ENCODE assay signal across 22 cellular contexts in the genomic region with DNA sequence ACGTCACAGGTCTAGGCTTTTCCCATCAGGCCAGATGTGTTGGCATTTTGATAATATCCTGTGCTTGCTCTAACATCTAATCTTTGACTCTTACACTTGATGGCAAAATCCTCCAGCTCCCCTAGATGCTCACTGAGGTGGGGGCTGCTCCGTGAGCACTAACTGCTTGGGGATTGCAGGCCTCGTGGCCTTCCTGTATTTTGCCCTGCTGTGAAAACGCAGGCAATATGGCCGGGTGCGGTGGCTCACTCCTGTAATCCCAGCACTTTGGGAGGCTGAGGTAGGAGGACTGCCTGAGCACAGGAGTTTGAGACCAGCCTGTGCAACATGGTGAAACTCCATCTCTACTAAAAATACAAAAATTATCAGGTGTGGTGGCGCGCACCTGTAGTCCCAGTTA. TPM values are rescaled to one million over a fixed set of nuclear protein-coding genes. Genes with fewer than 3 reads are reported as not detected.
DNase-seq lines count a peak whose midpoint lies in the region; ATAC-seq, FAIRE-seq and TF ChIP-seq lines count a peak whose summit lies in the region.
"Had no signal": no experiment of that assay in that cellular context is flagged by ENCODE, and none has a peak within 500 bp of the region (broad histone marks: within the 10 kb centered on the region; RNA-seq: fewer than 3 reads in every experiment).

No MANE protein-coding gene starts in this region.

- POLR2A ChIA-PET in HepG2 (lab: Yijun Ruan, JAX): no interaction called here

- no peak for TF ChIP-seq EP300 in HepG2 (IDR thresholded peaks at IDR 0.05; ENCODE audit: low read depth in 2 of 2, low read length in 2 of 2)
- TF ChIP-seq EP300 in HepG2 (CRISPR knock-in tag; IDR thresholded peaks at IDR 0.05; ENCODE audit: borderline replicate concordance): no peak

- H3K4me3 ChIP-seq in dorsolateral prefrontal cortex (no peak overlapping the region), HepG2 (replicated peaks in 1 of 3; ENCODE audit: insufficient read depth in 1 of 3, low read depth in 2 of 3, low read length in 3 of 3) (no peak overlapping the region)
- H3K4me3 ChIP-seq: BLaER1, GM12878, GM23248 had no signal

- in situ Hi-C loops in HepG2 (cut with HindIII; ENCODE audit: extremely low pct_ligation_motif_present, low pct_unique_long_range_greater_than_20kb): no loop called here

- BruUV-seq in HepG2 (replicated peaks; lab: Mats Ljungman, UMichigan): no TSS peak

- H3K27ac ChIP-seq in angular gyrus (ENCODE audit: low read depth, low read length): peak overlapping the region; percentile 89
- peak overlapping the region in 58 of 59 donors; percentile 10 to 100 (median 88) for H3K27ac ChIP-seq in dorsolateral prefrontal cortex
- no peak overlapping the region for H3K27ac ChIP-seq in HepG2 (ENCODE audit: extremely low read length, insufficient read depth, low read length)
- H3K27ac ChIP-seq in substantia nigra (ENCODE audit: low read depth, low read length, poor library complexity, severe bottlenecking): peak overlapping the region; percentile 92
- H3K27ac ChIP-seq: 22Rv1, BLaER1, C4-2B, GM23248 had no signal

- no peak overlapping the region for H3K9ac ChIP-seq in HepG2 (ENCODE audit: insufficient read depth, low read depth, low read length)
- H3K9ac ChIP-seq: BLaER1, GM23248 had no signal

- H3K4me1 ChIP-seq in HepG2 (ENCODE audit: insufficient read depth, low read length): peaks cover 8% of the 10 kb centered on the region
- H3K4me1 ChIP-seq: Caco-2 had no signal

- CTCF ChIA-PET in HepG2 (lab: Yijun Ruan, JAX; ENCODE audit: low intra/inter-chr PET ratio, low total read pairs): interaction anchor here (1.2 to 2.1 kb wide), 4 partner anchors 16 to 153 kb away, joined by 3 to 26 read pairs (median 14); no protein-coding TSS in a partner anchor

- intact Hi-C loops in dorsolateral prefrontal cortex (cut with DNase I) (loop anchor here (1.0 to 5.0 kb wide), 4 partner anchors 37 to 402 kb away; a partner anchor contains a TSS), HepG2 (cut with micrococcal nuclease; ENCODE audit: unreplicated experiment) (no loop called here)

- WGBS in HepG2 (ENCODE audit: low lambda C conversion rate): 39% methylated on average over 8 of the region's 8 CpGs

- H3K9me3 ChIP-seq in HepG2 (ENCODE audit: low read length): no peaks in the 10 kb centered on the region
- H3K9me3 ChIP-seq: BLaER1, Caco-2 had no signal

- H3K27me3 ChIP-seq in dorsolateral prefrontal cortex (no peaks in the 10 kb centered on the region), HepG2 (ENCODE audit: control insufficient read depth in 1 of 2, insufficient read depth in 2 of 2, low read length in 2 of 2) (peaks cover 6 to 26% of the 10 kb centered on the region in 2 experiments; a peak in 3 of 5 replicates)
- H3K27me3 ChIP-seq: BLaER1 had no signal

- no peak overlapping the region for H2AFZ ChIP-seq in HepG2 (ENCODE audit: low read length)
- H2AFZ ChIP-seq: GM23248 had no signal

- FAIRE-seq in HepG2 (lab: Jason Lieb, UNC): no peak
- FAIRE-seq: A204.1, G401.6, GM12878, H1 had no signal

- no peaks in the 10 kb centered on the region for H4K20me1 ChIP-seq in HepG2 (ENCODE audit: insufficient read depth, low read length)
- H4K20me1 ChIP-seq: BLaER1 had no signal

- no peaks in the 10 kb centered on the region for H3K36me3 ChIP-seq in HepG2 (replicated peaks in 1 of 2; ENCODE audit: control insufficient read depth in 1 of 2, insufficient read depth in 2 of 2, low read length in 2 of 2)
- H3K36me3 ChIP-seq: BLaER1 had no signal

- no peaks in the 10 kb centered on the region for H3K79me2 ChIP-seq in HepG2 (ENCODE audit: insufficient read depth, low read length)

- TF ChIP-seq CTCF in dorsolateral prefrontal cortex (IDR thresholded peaks at IDR 0.05 in 54 of 56, conservative IDR thresholded peaks at IDR 0.05 in 2 of 56; ENCODE audit: low read depth in 1 of 56, partially characterized antibody in 56 of 56) (no peak), HepG2 (CRISPR knock-in tag; IDR thresholded peaks at IDR 0.05) (no peak)

- no peak overlapping the region for H3K4me2 ChIP-seq in HepG2 (ENCODE audit: low read depth, low read length)
- H3K4me2 ChIP-seq: BLaER1 had no signal

- ATAC-seq in HepG2 (no peak), GM18520 (IDR thresholded peaks at IDR 0.05; ENCODE audit: unreplicated experiment) (no peak)
- ATAC-seq: CD8-positive, alpha-beta T cell had no signal

- DNase-seq in dorsolateral prefrontal cortex: no peak
- DNase-seq in HepG2 (ENCODE audit: low spot score): no peak
- no peak for DNase-seq in substantia nigra (lab: John Stamatoyannopoulos, UW)
- DNase-seq in activated T-cell treated with anti-CD3 and anti-CD28 coated beads for 4 hours: no peak
- DNase-seq in GM19240 (ENCODE audit: insufficient read length, low spot score): no peak
- no peak for DNase-seq in hypothalamus (lab: John Stamatoyannopoulos, UW)
- DNase-seq: Caco-2; CD4-positive, CD25-positive, alpha-beta regulatory T cell; CD8-positive, alpha-beta T cell; DMS153; DND-41; GM23248; H9 had no signal

- no peak for TF ChIP-seq POLR2A in HepG2 (IDR thresholded peaks at IDR 0.05; ENCODE audit: insufficient read depth in 1 of 2, low read depth in 2 of 2, low read length in 2 of 2)

- no peak for TF ChIP-seq RAD21 in HepG2 (CRISPR knock-in tag; IDR thresholded peaks at IDR 0.05)

TF ChIP-seq in HepG2, 621 proteins besides CTCF, POLR2A, EP300 and RAD21:
- TF ChIP-seq RAD51 (IDR thresholded peaks at IDR 0.05; ENCODE audit: borderline replicate concordance) (no peak), ZNF460 (CRISPR knock-in tag; IDR thresholded peaks at IDR 0.05; ENCODE audit: borderline replicate concordance) (peak; percentile 28; the same call in 1 of the 2 replicates)

RNA-seq across cellular contexts. Expression of a gene that starts 9.7 kb away (rescaled TPM):
- total RNA-seq in dorsolateral prefrontal cortex: 10 to 100 TPM in 13 of 120 experiments, 1 to 10 TPM in 107; 1.3 to 18.4 (median 4.9) TPM
- total RNA-seq in HepG2 (2016; rRNA removed; fragmentation: Illumina TruSeq; extraction: Trizol): 10.7 TPM in 2 replicates
- 3.0 TPM in 2 replicates for total RNA-seq in HepG2 (2016; cell fraction: cytosol; rRNA removed; fragmentation: Illumina TruSeq; extraction: Trizol; ENCODE audit: low read depth)
- total RNA-seq in HepG2 (2016; cell fraction: insoluble cytoplasmic fraction; rRNA removed; fragmentation: Illumina TruSeq; extraction: Trizol): 11.8 and 11.9 TPM in 2 replicates
- total RNA-seq in HepG2 (2016; cell fraction: membrane; rRNA removed; fragmentation: Illumina TruSeq; extraction: Trizol): 5.1 and 6.4 TPM in 2 replicates
- 8.9 and 10.4 TPM in 2 replicates for total RNA-seq in HepG2 (2016; cell fraction: nucleus; rRNA removed; fragmentation: Illumina TruSeq; extraction: Trizol)
- polyA plus RNA-seq in HepG2 (2011; rRNA removed): 5.5 and 6.4 TPM in 2 replicates
- 2.9 and 3.0 TPM in 2 replicates for polyA plus RNA-seq in HepG2 (2011; cell fraction: cytosol; rRNA removed)
- 8.3 and 10.0 TPM in 2 replicates for polyA plus RNA-seq in HepG2 (2011; cell fraction: nucleus; rRNA removed)
- polyA plus RNA-seq in HepG2 (2012): 4.3 and 4.5 TPM in 2 replicates
- polyA plus RNA-seq in HepG2 (2016; cell fraction: cytosol; fragmentation: Illumina TruSeq; extraction: Trizol; ENCODE audit: low read depth): 2.2 and 2.4 TPM in 2 replicates
- polyA plus RNA-seq in HepG2 (2016; cell fraction: insoluble cytoplasmic fraction; fragmentation: Illumina TruSeq; extraction: Trizol; ENCODE audit: low read depth): 9.8 and 12.2 TPM in 2 replicates
- 3.3 and 3.5 TPM in 2 replicates for polyA plus RNA-seq in HepG2 (2016; cell fraction: membrane; fragmentation: Illumina TruSeq; extraction: Trizol; ENCODE audit: low read depth)
- 14.3 and 17.1 TPM in 2 replicates for polyA plus RNA-seq in HepG2 (2016; cell fraction: nucleus; fragmentation: Illumina TruSeq; extraction: Trizol; ENCODE audit: insufficient read depth, low read depth)
- polyA minus RNA-seq in HepG2 (2011; rRNA and poly(A)+ RNA removed; ENCODE audit: low replicate concordance): 2.2 and 23.2 TPM in 2 replicates
- polyA minus RNA-seq in HepG2 (2011; cell fraction: cytosol; rRNA and poly(A)+ RNA removed): 1.8 and 2.8 TPM in 2 replicates
- 9.5 and 12.4 TPM in 2 replicates for polyA minus RNA-seq in HepG2 (2011; cell fraction: nucleus; rRNA and poly(A)+ RNA removed)

RNA-seq across cellular contexts. Expression of a gene that starts 43.7 kb away (rescaled TPM):
- 10 to 100 TPM in 114 of 120 experiments, 1 to 10 TPM in 6; 8.3 to 26.1 (median 14.4) TPM for total RNA-seq in dorsolateral prefrontal cortex
- 62.6 and 87.6 TPM in 2 replicates for total RNA-seq in HepG2 (2016; rRNA removed; fragmentation: Illumina TruSeq; extraction: Trizol)
- 19.3 and 20.6 TPM in 2 replicates for total RNA-seq in HepG2 (2016; cell fraction: cytosol; rRNA removed; fragmentation: Illumina TruSeq; extraction: Trizol; ENCODE audit: low read depth)
- 60.6 and 87.5 TPM in 2 replicates for total RNA-seq in HepG2 (2016; cell fraction: insoluble cytoplasmic fraction; rRNA removed; fragmentation: Illumina TruSeq; extraction: Trizol)
- total RNA-seq in HepG2 (2016; cell fraction: membrane; rRNA removed; fragmentation: Illumina TruSeq; extraction: Trizol): 41.5 and 48.1 TPM in 2 replicates
- total RNA-seq in HepG2 (2016; cell fraction: nucleus; rRNA removed; fragmentation: Illumina TruSeq; extraction: Trizol): 46.9 and 59.2 TPM in 2 replicates
- 21.3 and 23.4 TPM in 2 replicates for polyA plus RNA-seq in HepG2 (2011; rRNA removed)
- polyA plus RNA-seq in HepG2 (2011; cell fraction: cytosol; rRNA removed): 16.2 and 18.8 TPM in 2 replicates
- polyA plus RNA-seq in HepG2 (2011; cell fraction: nucleus; rRNA removed): 18.6 and 22.2 TPM in 2 replicates
- 14.4 and 18.7 TPM in 2 replicates for polyA plus RNA-seq in HepG2 (2012)
- polyA plus RNA-seq in HepG2 (2016; cell fraction: cytosol; fragmentation: Illumina TruSeq; extraction: Trizol; ENCODE audit: low read depth): 3.8 and 4.2 TPM in 2 replicates
- polyA plus RNA-seq in HepG2 (2016; cell fraction: insoluble cytoplasmic fraction; fragmentation: Illumina TruSeq; extraction: Trizol; ENCODE audit: low read depth): 57.4 and 60.0 TPM in 2 replicates
- 12.4 and 12.8 TPM in 2 replicates for polyA plus RNA-seq in HepG2 (2016; cell fraction: membrane; fragmentation: Illumina TruSeq; extraction: Trizol; ENCODE audit: low read depth)
- polyA plus RNA-seq in HepG2 (2016; cell fraction: nucleus; fragmentation: Illumina TruSeq; extraction: Trizol; ENCODE audit: insufficient read depth, low read depth): 42.1 and 46.7 TPM in 2 replicates
- polyA minus RNA-seq in HepG2 (2011; rRNA and poly(A)+ RNA removed; ENCODE audit: low replicate concordance): 98.9 and 270 TPM in 2 replicates
- 21.9 and 24.1 TPM in 2 replicates for polyA minus RNA-seq in HepG2 (2011; cell fraction: cytosol; rRNA and poly(A)+ RNA removed)
- polyA minus RNA-seq in HepG2 (2011; cell fraction: nucleus; rRNA and poly(A)+ RNA removed): 55.6 and 62.2 TPM in 2 replicates
